Comparison of ENCODE assay signal across 14 cellular contexts in the genomic region with DNA sequence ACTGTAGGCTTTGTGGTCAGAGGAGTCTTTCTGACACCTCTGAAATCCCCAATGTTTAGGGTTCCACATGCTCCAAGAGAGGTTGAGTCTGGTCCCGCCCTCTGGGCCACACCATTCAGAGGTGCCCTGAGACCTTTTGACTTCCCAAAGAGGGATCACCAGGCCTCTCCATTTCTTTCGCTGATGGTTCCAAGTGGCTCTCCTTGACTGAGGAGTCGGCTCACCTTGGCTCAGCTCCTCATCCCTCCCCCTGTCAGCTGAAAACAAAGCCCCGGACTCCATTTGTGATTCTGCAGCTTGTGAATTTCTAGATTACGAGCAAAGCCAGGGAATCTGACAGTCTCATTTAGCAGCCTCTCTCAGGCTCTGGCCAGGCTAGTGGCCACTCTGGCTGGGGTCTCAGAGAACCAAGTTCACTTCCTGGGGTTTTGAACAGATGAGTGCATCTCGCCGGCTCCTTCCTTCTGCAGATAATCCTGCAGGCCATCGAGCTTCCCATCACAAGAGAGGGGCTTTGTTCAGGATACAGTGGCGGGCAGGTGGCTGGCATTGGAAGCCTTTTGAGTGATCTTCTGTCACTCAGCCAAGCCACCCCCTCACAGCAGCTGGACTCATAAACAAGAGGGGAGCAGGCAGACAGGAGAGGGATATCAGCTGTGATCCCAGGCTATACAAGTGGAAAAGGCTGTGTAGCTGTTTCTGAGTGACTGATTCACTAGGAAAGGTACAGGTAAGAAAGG.
DNase-seq lines count a peak whose midpoint lies in the region; ATAC-seq, FAIRE-seq and TF ChIP-seq lines count a peak whose summit lies in the region.
"Had no signal": no experiment of that assay in that cellular context is flagged by ENCODE, and none has a peak within 500 bp of the region (broad histone marks: within the 10 kb centered on the region; RNA-seq: fewer than 3 reads in every experiment).

No MANE protein-coding gene starts in this region.

- TF ChIP-seq CTCF in BE2C (IDR thresholded peaks at IDR 0.05; ENCODE audit: low read depth, low read length), result no peak
- no peak for TF ChIP-seq CTCF in pancreas (IDR thresholded peaks at IDR 0.05)

- DNase-seq in BE2C, result peak; percentile 35
- peak; percentile 99 for DNase-seq in NCI-H1092 treated with DMSO at 0.1 percent for 48 hours (lab: John Stamatoyannopoulos, UW)
- peak; percentile 60 for DNase-seq in NCI-H69 (lab: John Stamatoyannopoulos, UW)
- peak; percentile 14 for DNase-seq in left lobe of liver (ENCODE audit: low spot score)
- no peak for DNase-seq in stimulated activated naive B cell treated with anti-CD40 and anti-IgM and Interleukin-4, amounts not matched to agents 10 μg/mL and 1 μg/mL and 100 μg/mL, for 72 hours
- no peak for DNase-seq in stimulated activated CD4-positive, alpha-beta T cell treated with anti-CD3 and anti-CD28 coated beads, Interleukin-2, amount 100 ng/mL, for 24 hours
- no peak for DNase-seq in pancreas
- DNase-seq: activated naive CD4-positive, alpha-beta T cell treated with anti-CD3 and anti-CD28 coated beads, Interleukin-2, amount 10 ng/mL, durations not matched to agents 7 days and 5 days; CD8-positive, alpha-beta memory T cell; cortex of kidney; erythroblast; stimulated activated naive CD4-positive, alpha-beta T cell treated with Interleukin-2 at 50 U/mL for 16 hours had no signal

- H3K36me3 Mint-ChIP-seq in stimulated activated naive B cell treated with anti-CD40 and anti-IgM and Interleukin-4, amounts not matched to agents 10 μg/mL and 1 μg/mL and 100 μg/mL, for 72 hours, result no peaks in the 10 kb centered on the region
- H3K36me3 Mint-ChIP-seq: activated naive CD4-positive, alpha-beta T cell treated with anti-CD3 and anti-CD28 coated beads, Interleukin-2, amount 10 ng/mL, durations not matched to agents 7 days and 5 days; CD8-positive, alpha-beta memory T cell had no signal

- peaks cover 0 to 5% of the 10 kb centered on the region in 2 donors for H3K9me3 Mint-ChIP-seq in stimulated activated naive B cell treated with anti-CD40 and anti-IgM and Interleukin-4, amounts not matched to agents 10 μg/mL and 1 μg/mL and 100 μg/mL, for 72 hours
- H3K9me3 Mint-ChIP-seq: activated naive CD4-positive, alpha-beta T cell treated with anti-CD3 and anti-CD28 coated beads, Interleukin-2, amount 10 ng/mL, durations not matched to agents 7 days and 5 days had no signal

- no peak for ATAC-seq in left lobe of liver
- no peak for ATAC-seq in stimulated activated naive B cell treated with anti-CD40 and anti-IgM and Interleukin-4, amounts not matched to agents 10 μg/mL and 1 μg/mL and 100 μg/mL, for 72 hours (replicated peaks)
- no peak for ATAC-seq in HG02571 (IDR thresholded peaks at IDR 0.05; ENCODE audit: unreplicated experiment)
- no peak for ATAC-seq in pancreas
- ATAC-seq: HCT116 had no signal

- 80 to 87% methylated on average over 9 of the region's 9 CpGs for WGBS in pancreas, 2 donors

- H3K9me3 ChIP-seq in BE2C (no peaks in the 10 kb centered on the region), pancreas (no peaks in the 10 kb centered on the region)

- H3K36me3 ChIP-seq in BE2C (no peaks in the 10 kb centered on the region), pancreas (no peaks in the 10 kb centered on the region)

- H3K27me3 ChIP-seq in BE2C, result no peaks in the 10 kb centered on the region
- no peaks in the 10 kb centered on the region for H3K27me3 ChIP-seq in pancreas

- no peaks in the 10 kb centered on the region for H3K4me1 Mint-ChIP-seq in stimulated activated naive B cell treated with anti-CD40 and anti-IgM and Interleukin-4, amounts not matched to agents 10 μg/mL and 1 μg/mL and 100 μg/mL, for 72 hours
- H3K4me1 Mint-ChIP-seq: activated naive CD4-positive, alpha-beta T cell treated with anti-CD3 and anti-CD28 coated beads, Interleukin-2, amount 10 ng/mL, durations not matched to agents 7 days and 5 days; CD8-positive, alpha-beta memory T cell had no signal

- intact Hi-C loops in pancreas (cut with DNase I), result no loop called here

- no peak overlapping the region for H3K27ac Mint-ChIP-seq in stimulated activated naive B cell treated with anti-CD40 and anti-IgM and Interleukin-4, amounts not matched to agents 10 μg/mL and 1 μg/mL and 100 μg/mL, for 72 hours
- H3K27ac Mint-ChIP-seq: activated naive CD4-positive, alpha-beta T cell treated with anti-CD3 and anti-CD28 coated beads, Interleukin-2, amount 10 ng/mL, durations not matched to agents 7 days and 5 days; CD8-positive, alpha-beta memory T cell had no signal

- H3K4me3 Mint-ChIP-seq in stimulated activated naive B cell treated with anti-CD40 and anti-IgM and Interleukin-4, amounts not matched to agents 10 μg/mL and 1 μg/mL and 100 μg/mL, for 72 hours, result no peak overlapping the region
- H3K4me3 Mint-ChIP-seq: activated naive CD4-positive, alpha-beta T cell treated with anti-CD3 and anti-CD28 coated beads, Interleukin-2, amount 10 ng/mL, durations not matched to agents 7 days and 5 days; CD8-positive, alpha-beta memory T cell had no signal

- H3K4me1 ChIP-seq in BE2C (no peaks in the 10 kb centered on the region), pancreas (no peaks in the 10 kb centered on the region)

- no peak overlapping the region for H3K27ac ChIP-seq in pancreas

- peaks cover 18 to 30% of the 10 kb centered on the region in 2 donors for H3K27me3 Mint-ChIP-seq in stimulated activated naive B cell treated with anti-CD40 and anti-IgM and Interleukin-4, amounts not matched to agents 10 μg/mL and 1 μg/mL and 100 μg/mL, for 72 hours

- no peak for FAIRE-seq in pancreas (lab: Jason Lieb, UNC)

- no peak overlapping the region for H3K4me3 ChIP-seq in BE2C (ENCODE audit: low read depth, low read length)
- no peak overlapping the region for H3K4me3 ChIP-seq in pancreas

Comparison
In these comparisons a context has a peak if more than half of its experiments do, and no peak if none do; other contexts are left out.
1. DNase-seq: peak in BE2C (single experiment), NCI-H1092 treated with DMSO at 0.1 percent for 48 hours (single experiment), NCI-H69 (single experiment) and left lobe of liver (single experiment); none in stimulated activated naive B cell treated with anti-CD40 and anti-IgM and Interleukin-4, amounts not matched to agents 10 μg/mL and 1 μg/mL and 100 μg/mL, for 72 hours (single experiment), stimulated activated CD4-positive, alpha-beta T cell treated with anti-CD3 and anti-CD28 coated beads, Interleukin-2, amount 100 ng/mL, for 24 hours (0 of 2) and pancreas (0 of 6).